In genomic region chr1:9155879-9156278, GRCh38 we compare ENCODE assay signal across 2 cellular contexts.
A peak's percentile ranks its signal among the peaks of the same experiment; 100 is the strongest.
TF ChIP-seq lines count a peak whose summit lies in the region.

No MANE protein-coding gene starts in this region.

TF ChIP-seq in HepG2, 621 proteins besides CTCF, POLR2A, EP300 and RAD21:
- TF ChIP-seq MAFF (IDR thresholded peaks at IDR 0.05; ENCODE audit: low read depth, low read length): peak; percentile 48
- TF ChIP-seq MAFK (conservative IDR thresholded peaks at IDR 0.05 in 1 of 2, IDR thresholded peaks at IDR 0.05 in 1 of 2; ENCODE audit: low read length in 2 of 2): peak; percentile 51 to 67; a peak in 3 of 4 replicates
- TF ChIP-seq ZNF354B (CRISPR knock-in tag; IDR thresholded peaks at IDR 0.05): no peak

TF ChIP-seq in IMR-90, 13 proteins besides CTCF, POLR2A, EP300 and RAD21:
- TF ChIP-seq RCOR1 (IDR thresholded peaks at IDR 0.05; ENCODE audit: insufficient replicate concordance, low read length): no peak
- TF ChIP-seq NFE2L2 (IDR thresholded peaks at IDR 0.05; ENCODE audit: low read depth, low read length): no peak
- no peak for TF ChIP-seq SMC3 (IDR thresholded peaks at IDR 0.05; ENCODE audit: low read depth, low read length)
- TF ChIP-seq MXI1 (IDR thresholded peaks at IDR 0.05; ENCODE audit: borderline replicate concordance, low read depth, low read length): no peak
- TF ChIP-seq BHLHE40 (IDR thresholded peaks at IDR 0.05; ENCODE audit: low read depth, low read length): no peak
- peak; percentile 46 for TF ChIP-seq MAFK (IDR thresholded peaks at IDR 0.05; ENCODE audit: low read depth, low read length)
